8 cellular contexts compared by ENCODE assay signal in genomic region chr6:134178230-134179044, GRCh38.
A peak's percentile ranks its signal among the peaks of the same experiment; 100 is the strongest.
DNase-seq lines count a peak whose midpoint lies in the region; ATAC-seq and TF ChIP-seq lines count a peak whose summit lies in the region.

No MANE protein-coding gene starts in this region.

- DNase-seq in Caco-2 = peak; percentile 92 to 95
- peak; percentile 61 to 75 for DNase-seq in HL-60 (ENCODE audit: low read depth in 1 of 2, low spot score in 1 of 2)
- no peak for DNase-seq in RWPE2 (ENCODE audit: low spot score)
- DNase-seq in activated gamma-delta T cell treated with Interleukin-2 at 50 U/mL for 16 hours = peak; percentile 82
- DNase-seq in fibroblast of villous mesenchyme (ENCODE audit: low read depth) = peak; percentile 97
- DNase-seq in natural killer cell treated with Interleukin-12 subunit alpha and Interleukin-12 subunit beta and Interleukin-15 and Interleukin-18, amount 100 ng/mL, for 72 hours (ENCODE audit: low spot score) = peak; percentile 75
- peak; percentile 26 for DNase-seq in stimulated activated naive B cell treated with anti-CD40 and anti-IgM and Interleukin-4, amounts not matched to agents 10 μg/mL and 1 μg/mL and 100 μg/mL, for 72 hours

- TF ChIP-seq CTCF in Caco-2 (IDR thresholded peaks at IDR 0.05; ENCODE audit: insufficient read depth in 1 of 2, low read depth in 1 of 2, low read length in 1 of 2, severe bottlenecking in 1 of 2, unreplicated experiment in 1 of 2) (peak; percentile 58 to 93), HL-60 (IDR thresholded peaks at IDR 0.05; ENCODE audit: insufficient read depth, low read length) (peak; percentile 53), RWPE2 (IDR thresholded peaks at IDR 0.05; ENCODE audit: poor library complexity, severe bottlenecking) (peak; percentile 81), fibroblast of villous mesenchyme (IDR thresholded peaks at IDR 0.05; ENCODE audit: insufficient read depth, low read depth, low read length) (peak; percentile 92)

- CTCF ChIA-PET in Caco-2 (lab: Charles Lee) = interaction anchor here (0.6 to 2.3 kb wide), 6 partner anchors 17 to 680 kb away, joined by 3 to 9 read pairs (median 5); partner anchors contain the start of gene SGK1

- H3K27me3 ChIP-seq in Caco-2 (replicated peaks; ENCODE audit: control insufficient read depth, insufficient read depth, low read length) (no peaks in the 10 kb centered on the region), HL-60 (ENCODE audit: insufficient read depth, poor library complexity, severe bottlenecking) (no peaks in the 10 kb centered on the region), RWPE2 (ENCODE audit: insufficient read depth, poor library complexity, severe bottlenecking) (no peaks in the 10 kb centered on the region)

- H3K4me1 ChIP-seq in Caco-2 (peaks cover 33% of the 10 kb centered on the region), RWPE2 (ENCODE audit: insufficient read depth, poor library complexity, severe bottlenecking) (peaks cover 6% of the 10 kb centered on the region)

- peak overlapping the region; percentile 18 for H3K27ac Mint-ChIP-seq in Caco-2 (ENCODE audit: unreplicated experiment)
- H3K27ac Mint-ChIP-seq in natural killer cell treated with Interleukin-12 subunit alpha and Interleukin-12 subunit beta and Interleukin-15 and Interleukin-18, amount 100 ng/mL, for 72 hours = peak overlapping the region; percentile 66 to 88
- H3K27ac Mint-ChIP-seq in stimulated activated naive B cell treated with anti-CD40 and anti-IgM and Interleukin-4, amounts not matched to agents 10 μg/mL and 1 μg/mL and 100 μg/mL, for 72 hours = peak overlapping the region; percentile 37

- ATAC-seq in RWPE2 (ENCODE audit: low read depth) (peak; percentile 32; the same call in 2 of the 3 replicates), HG03520 (IDR thresholded peaks at IDR 0.05; ENCODE audit: unreplicated experiment) (no peak)
- peak; percentile 56 to 64 for ATAC-seq in natural killer cell treated with Interleukin-12 subunit alpha and Interleukin-12 subunit beta and Interleukin-15 and Interleukin-18, amount 100 ng/mL, for 72 hours
- ATAC-seq in stimulated activated naive B cell treated with anti-CD40 and anti-IgM and Interleukin-4, amounts not matched to agents 10 μg/mL and 1 μg/mL and 100 μg/mL, for 72 hours (replicated peaks) = peak; percentile 29 to 31

- H3K27ac ChIP-seq in HL-60 (replicated peaks) (no peak overlapping the region; the same call in 1 of the 2 replicates), RWPE2 (ENCODE audit: poor library complexity, severe bottlenecking) (no peak overlapping the region)

- H3K9me3 Mint-ChIP-seq in Caco-2 (ENCODE audit: unreplicated experiment) = no peaks in the 10 kb centered on the region
- H3K9me3 Mint-ChIP-seq in natural killer cell treated with Interleukin-12 subunit alpha and Interleukin-12 subunit beta and Interleukin-15 and Interleukin-18, amount 100 ng/mL, for 72 hours = no peaks in the 10 kb centered on the region
- H3K9me3 Mint-ChIP-seq in stimulated activated naive B cell treated with anti-CD40 and anti-IgM and Interleukin-4, amounts not matched to agents 10 μg/mL and 1 μg/mL and 100 μg/mL, for 72 hours = no peaks in the 10 kb centered on the region

- POLR2A ChIA-PET in Caco-2 (lab: Charles Lee) = no interaction called here

- H3K36me3 Mint-ChIP-seq in Caco-2 (ENCODE audit: insufficient read depth, unreplicated experiment) = peaks cover 31% of the 10 kb centered on the region
- H3K36me3 Mint-ChIP-seq in natural killer cell treated with Interleukin-12 subunit alpha and Interleukin-12 subunit beta and Interleukin-15 and Interleukin-18, amount 100 ng/mL, for 72 hours = peaks cover 12% of the 10 kb centered on the region
- no peaks in the 10 kb centered on the region for H3K36me3 Mint-ChIP-seq in stimulated activated naive B cell treated with anti-CD40 and anti-IgM and Interleukin-4, amounts not matched to agents 10 μg/mL and 1 μg/mL and 100 μg/mL, for 72 hours

- H3K27me3 Mint-ChIP-seq in Caco-2 (ENCODE audit: insufficient read depth, unreplicated experiment) = no peaks in the 10 kb centered on the region
- peaks cover 2 to 21% of the 10 kb centered on the region in 2 donors for H3K27me3 Mint-ChIP-seq in natural killer cell treated with Interleukin-12 subunit alpha and Interleukin-12 subunit beta and Interleukin-15 and Interleukin-18, amount 100 ng/mL, for 72 hours
- no peaks in the 10 kb centered on the region for H3K27me3 Mint-ChIP-seq in stimulated activated naive B cell treated with anti-CD40 and anti-IgM and Interleukin-4, amounts not matched to agents 10 μg/mL and 1 μg/mL and 100 μg/mL, for 72 hours

- intact Hi-C loops in Caco-2 (cut with micrococcal nuclease; ENCODE audit: unreplicated experiment) = loop anchor here (1.0 to 10.0 kb wide), 7 partner anchors 22 to 463 kb away; no protein-coding TSS in a partner anchor

- H3K36me3 ChIP-seq in Caco-2 (ENCODE audit: control insufficient read depth, insufficient read depth, low read length) (no peaks in the 10 kb centered on the region), RWPE2 (ENCODE audit: low read depth) (peaks cover 11% of the 10 kb centered on the region)

- peaks cover 12% of the 10 kb centered on the region for H3K4me1 Mint-ChIP-seq in Caco-2 (ENCODE audit: low read depth, unreplicated experiment)
- H3K4me1 Mint-ChIP-seq in natural killer cell treated with Interleukin-12 subunit alpha and Interleukin-12 subunit beta and Interleukin-15 and Interleukin-18, amount 100 ng/mL, for 72 hours (ENCODE audit: low read depth in 2 of 2) = peaks cover 36 to 40% of the 10 kb centered on the region in 2 donors
- peaks cover 27 to 36% of the 10 kb centered on the region in 2 donors for H3K4me1 Mint-ChIP-seq in stimulated activated naive B cell treated with anti-CD40 and anti-IgM and Interleukin-4, amounts not matched to agents 10 μg/mL and 1 μg/mL and 100 μg/mL, for 72 hours

- H3K4me3 Mint-ChIP-seq in Caco-2 (ENCODE audit: unreplicated experiment) = peak overlapping the region; percentile 69
- H3K4me3 Mint-ChIP-seq in natural killer cell treated with Interleukin-12 subunit alpha and Interleukin-12 subunit beta and Interleukin-15 and Interleukin-18, amount 100 ng/mL, for 72 hours = peak overlapping the region; percentile 88
- H3K4me3 Mint-ChIP-seq in stimulated activated naive B cell treated with anti-CD40 and anti-IgM and Interleukin-4, amounts not matched to agents 10 μg/mL and 1 μg/mL and 100 μg/mL, for 72 hours = peak overlapping the region; percentile 86 to 88

- H3K9me3 ChIP-seq in Caco-2 (no peaks in the 10 kb centered on the region), RWPE2 (ENCODE audit: severe bottlenecking) (no peaks in the 10 kb centered on the region)

- BruUV-seq in Caco-2 (replicated peaks; lab: Mats Ljungman, UMichigan) = no TSS peak

- H3K4me3 ChIP-seq in Caco-2 (ENCODE audit: low read depth, low read length) = peak overlapping the region; percentile 50
- peak overlapping the region; percentile 51 for H3K4me3 ChIP-seq in HL-60 (replicated peaks; ENCODE audit: insufficient read depth, low read length)
- H3K4me3 ChIP-seq in RWPE2 (ENCODE audit: severe bottlenecking) = no peak overlapping the region
- peak overlapping the region; percentile 48 for H3K4me3 ChIP-seq in fibroblast of villous mesenchyme (ENCODE audit: low read depth, low read length)

Comparison
In these comparisons a context has a peak if more than half of its experiments do, and no peak if none do; other contexts are left out.
1. H3K27ac Mint-ChIP-seq: peak in every context shown above with its lines; median percentile 77 in natural killer cell treated with Interleukin-12 subunit alpha and Interleukin-12 subunit beta and Interleukin-15 and Interleukin-18, amount 100 ng/mL, for 72 hours; 37 in stimulated activated naive B cell treated with anti-CD40 and anti-IgM and Interleukin-4, amounts not matched to agents 10 μg/mL and 1 μg/mL and 100 μg/mL, for 72 hours; 18 in Caco-2.